1 cellular context compared by ENCODE assay signal in the genomic region with DNA sequence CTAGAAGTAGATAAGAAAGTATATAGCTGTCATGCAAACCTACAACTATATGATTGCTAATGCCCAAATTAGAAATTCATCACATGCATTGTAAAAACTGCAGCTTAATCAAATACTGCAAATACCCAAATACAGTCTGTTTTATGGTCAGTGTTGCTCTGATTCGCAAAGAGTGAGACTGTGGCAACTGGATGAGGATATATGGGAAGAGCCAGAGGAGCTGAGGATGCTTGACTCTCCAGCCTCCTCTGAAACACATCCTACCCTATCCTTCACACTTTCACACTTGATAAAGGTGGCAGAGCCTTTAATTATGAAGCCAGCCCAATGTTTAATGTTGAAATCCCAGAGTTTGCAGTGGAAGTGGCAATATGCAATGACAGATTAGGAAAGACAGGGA.
TF ChIP-seq lines count a peak whose summit lies in the region.

No MANE protein-coding gene starts in this region.

TF ChIP-seq in K562, 482 proteins besides CTCF, POLR2A, EP300 and RAD21:
- TF ChIP-seq ZBTB11 (CRISPR knock-in tag; IDR thresholded peaks at IDR 0.05) (no peak), HNRNPUL1 (IDR thresholded peaks at IDR 0.05; ENCODE audit: low read length) (no peak), CBX3 (IDR thresholded peaks at IDR 0.05; ENCODE audit: borderline replicate concordance in 1 of 2, low read length in 2 of 2) (peak in 1 of 2 experiments; percentile 93; a peak in 2 of 3 replicates), CBX5 (IDR thresholded peaks at IDR 0.05; ENCODE audit: borderline replicate concordance, low read depth) (0 out of 2 replicates have a peak, but pooled peaks have one; percentile 43), NCOA1 (IDR thresholded peaks at IDR 0.05; ENCODE audit: low read depth) (no peak), TRIM24 (IDR thresholded peaks at IDR 0.05) (0 out of 4 replicates have a peak, but pooled peaks of 1 of the 2 experiments have one; percentile 40), TRIM28 (IDR thresholded peaks at IDR 0.05) (peak; percentile 86; the same call in 1 of the 2 replicates)
- TF ChIP-seq, protein P1, sequence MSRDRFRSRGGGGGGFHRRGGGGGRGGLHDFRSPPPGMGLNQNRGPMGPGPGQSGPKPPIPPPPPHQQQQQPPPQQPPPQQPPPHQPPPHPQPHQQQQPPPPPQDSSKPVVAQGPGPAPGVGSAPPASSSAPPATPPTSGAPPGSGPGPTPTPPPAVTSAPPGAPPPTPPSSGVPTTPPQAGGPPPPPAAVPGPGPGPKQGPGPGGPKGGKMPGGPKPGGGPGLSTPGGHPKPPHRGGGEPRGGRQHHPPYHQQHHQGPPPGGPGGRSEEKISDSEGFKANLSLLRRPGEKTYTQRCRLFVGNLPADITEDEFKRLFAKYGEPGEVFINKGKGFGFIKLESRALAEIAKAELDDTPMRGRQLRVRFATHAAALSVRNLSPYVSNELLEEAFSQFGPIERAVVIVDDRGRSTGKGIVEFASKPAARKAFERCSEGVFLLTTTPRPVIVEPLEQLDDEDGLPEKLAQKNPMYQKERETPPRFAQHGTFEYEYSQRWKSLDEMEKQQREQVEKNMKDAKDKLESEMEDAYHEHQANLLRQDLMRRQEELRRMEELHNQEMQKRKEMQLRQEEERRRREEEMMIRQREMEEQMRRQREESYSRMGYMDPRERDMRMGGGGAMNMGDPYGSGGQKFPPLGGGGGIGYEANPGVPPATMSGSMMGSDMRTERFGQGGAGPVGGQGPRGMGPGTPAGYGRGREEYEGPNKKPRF (IDR thresholded peaks at IDR 0.05; ENCODE audit: low read depth, low read length), result no peak
- TF ChIP-seq, protein P2, sequence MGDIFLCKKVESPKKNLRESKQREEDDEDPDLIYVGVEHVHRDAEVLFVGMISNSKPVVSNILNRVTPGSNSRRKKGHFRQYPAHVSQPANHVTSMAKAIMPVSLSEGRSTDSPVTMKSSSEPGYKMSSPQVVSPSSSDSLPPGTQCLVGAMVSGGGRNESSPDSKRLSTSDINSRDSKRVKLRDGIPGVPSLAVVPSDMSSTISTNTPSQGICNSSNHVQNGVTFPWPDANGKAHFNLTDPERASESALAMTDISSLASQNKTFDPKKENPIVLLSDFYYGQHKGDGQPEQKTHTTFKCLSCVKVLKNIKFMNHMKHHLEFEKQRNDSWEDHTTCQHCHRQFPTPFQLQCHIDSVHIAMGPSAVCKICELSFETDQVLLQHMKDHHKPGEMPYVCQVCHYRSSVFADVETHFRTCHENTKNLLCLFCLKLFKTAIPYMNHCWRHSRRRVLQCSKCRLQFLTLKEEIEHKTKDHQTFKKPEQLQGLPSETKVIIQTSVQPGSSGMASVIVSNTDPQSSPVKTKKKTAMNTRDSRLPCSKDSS (IDR thresholded peaks at IDR 0.05; ENCODE audit: low read depth, partially characterized antibody), result peak; percentile 49
